1 cellular context compared by ENCODE assay signal in genomic region chr4:8427761-8428287, GRCh38.
TF ChIP-seq lines count a peak whose summit lies in the region.

No MANE protein-coding gene starts in this region.

TF ChIP-seq in H1, 55 proteins besides CTCF, POLR2A, EP300 and RAD21 (continued from another document):
- TF ChIP-seq CHD7 (IDR thresholded peaks at IDR 0.05; ENCODE audit: insufficient replicate concordance, low read length) (no peak), NRF1 (IDR thresholded peaks at IDR 0.05; ENCODE audit: low read depth, low read length) (no peak), CHD1 (IDR thresholded peaks at IDR 0.05; ENCODE audit: low read depth, low read length) (no peak), TAF1 (IDR thresholded peaks at IDR 0.05; ENCODE audit: low read depth, low read length) (no peak), ATF2 (IDR thresholded peaks at IDR 0.05; ENCODE audit: low read length) (no peak), SP1 (IDR thresholded peaks at IDR 0.05; ENCODE audit: low read depth, low read length) (no peak), E2F6 (IDR thresholded peaks at IDR 0.05) (no peak), JUND (IDR thresholded peaks at IDR 0.05; ENCODE audit: low read length) (no peak), GABPA (IDR thresholded peaks at IDR 0.05; ENCODE audit: borderline replicate concordance, insufficient read depth, low read length) (no peak), CBX5 (IDR thresholded peaks at IDR 0.05; ENCODE audit: low read depth, low read length) (no peak), SIRT6 (IDR thresholded peaks at IDR 0.05; ENCODE audit: low read length) (no peak), RFX5 (IDR thresholded peaks at IDR 0.05; ENCODE audit: borderline replicate concordance, low read depth, low read length) (no peak), TCF12 (IDR thresholded peaks at IDR 0.05; ENCODE audit: low read depth, low read length) (no peak)
TF ChIP-seq in H1: peak in this region for 0.
